ENCODE assay signal across 22 cellular contexts in genomic region chr5:100520348-100520747, GRCh38. TPM values are rescaled to one million over a fixed set of nuclear protein-coding genes. Genes with fewer than 3 reads are reported as not detected.
DNase-seq lines count a peak whose midpoint lies in the region; ATAC-seq, FAIRE-seq and TF ChIP-seq lines count a peak whose summit lies in the region.
"Had no signal": no experiment of that assay in that cellular context is flagged by ENCODE, and none has a peak within 500 bp of the region (broad histone marks: within the 10 kb centered on the region; RNA-seq: fewer than 3 reads in every experiment).

No MANE protein-coding gene starts in this region.

- H3K27ac ChIP-seq in H1 (ENCODE audit: low read depth, low read length) = no peak overlapping the region
- no peak overlapping the region for H3K27ac ChIP-seq in neuronal stem cell (replicated peaks; ENCODE audit: low read length)
- no peak overlapping the region for H3K27ac ChIP-seq in tibial nerve
- H3K27ac ChIP-seq: epithelial cell of prostate, skin epidermis, suprapubic skin had no signal

- H2BK15ac ChIP-seq in H1 (ENCODE audit: low read length) (no peak overlapping the region), neuronal stem cell (ENCODE audit: low read length) (no peak overlapping the region)

- H3K9ac ChIP-seq in H1 (replicated peaks in 1 of 4; ENCODE audit: extremely low read depth in 1 of 4, low read depth in 3 of 4, low read length in 3 of 4) = no peak overlapping the region
- H3K9ac ChIP-seq in neuronal stem cell (ENCODE audit: low read depth, low read length, poor library complexity) = no peak overlapping the region

- H3K14ac ChIP-seq in H1 (ENCODE audit: insufficient read length) (no peak overlapping the region), neuronal stem cell (ENCODE audit: low read length) (peak overlapping the region; percentile 9)

- H3K4ac ChIP-seq in H1 (replicated peaks; ENCODE audit: insufficient read length, low read depth, low read length) (no peak overlapping the region), neuronal stem cell (ENCODE audit: low read length) (no peak overlapping the region)

- peak; percentile 65 for FAIRE-seq in GM19239 (lab: Jason Lieb, UNC)
- peak; percentile 78 for FAIRE-seq in H1 (lab: Jason Lieb, UNC)

- H3K4me2 ChIP-seq in H1 (ENCODE audit: insufficient read depth in 1 of 2, low read depth in 2 of 2, low read length in 2 of 2) (no peak overlapping the region), neuronal stem cell (ENCODE audit: insufficient read depth, low read length, poor library complexity, severe bottlenecking) (no peak overlapping the region)

- TF ChIP-seq CTCF in H1 (IDR thresholded peaks at IDR 0.05; ENCODE audit: control extremely low read depth in 1 of 3, insufficient read depth in 1 of 3, low read depth in 1 of 3, low read length in 3 of 3) = peak; percentile 60 to 79 (median 60)
- TF ChIP-seq CTCF in tibial nerve (IDR thresholded peaks at IDR 0.05) = no peak

- H4K8ac ChIP-seq in H1 (ENCODE audit: extremely low read depth, insufficient read depth, low read length) (no peak overlapping the region), neuronal stem cell (ENCODE audit: low read depth, low read length) (no peak overlapping the region)

- H3K56ac ChIP-seq in H1 (replicated peaks; ENCODE audit: insufficient read length, low read depth, low read length) = no peak overlapping the region

- H3K79me1 ChIP-seq in H1 (ENCODE audit: low read depth, low read length) = no peaks in the 10 kb centered on the region
- no peaks in the 10 kb centered on the region for H3K79me1 ChIP-seq in neuronal stem cell (ENCODE audit: low read depth, low read length)

- no peaks in the 10 kb centered on the region for H3K23me2 ChIP-seq in H1 (ENCODE audit: low read depth, low read length)

- DNase-seq in GM19239 (ENCODE audit: insufficient read length, low spot score) = no peak
- peak; percentile 9 for DNase-seq in NAMALWA (ENCODE audit: low spot score)
- peak in 1 of 2 experiments; percentile 76 for DNase-seq in H1 (ENCODE audit: low read depth in 1 of 2, low spot score in 2 of 2)
- DNase-seq in neuronal stem cell (ENCODE audit: low spot score) = no peak
- DNase-seq in tibial nerve (ENCODE audit: low spot score in 2 of 2) = no peak
- no peak for DNase-seq in activated T-cell treated with anti-CD3 and anti-CD28 coated beads, Interleukin-2, amount 50 U/mL, for 4 hours
- DNase-seq: activated CD4-positive, alpha-beta T cell treated with anti-CD3 and anti-CD28 coated beads, Interleukin-2, amount 10 ng/mL, durations not matched to agents 24 days and 14 days; activated naive CD4-positive, alpha-beta T cell treated with anti-CD3 and anti-CD28 coated beads, Interleukin-2, amount 50 U/mL, for 16 hours; aorta; foreskin fibroblast; NCI-H774; OCI-M1; SHP77 treated with DMSO at 0.1 percent for 48 hours; stimulated activated CD4-positive, alpha-beta T cell treated with anti-CD3 and anti-CD28 coated beads, Interleukin-2, amount 100 ng/mL, for 24 hours had no signal

- H2BK5ac ChIP-seq in H1 (ENCODE audit: low read depth, low read length) (no peak overlapping the region), neuronal stem cell (ENCODE audit: low read length) (no peak overlapping the region)

- no peak overlapping the region for H3K4me3 Mint-ChIP-seq in activated T-cell treated with anti-CD3 and anti-CD28 coated beads, Interleukin-2, amount 50 U/mL, for 4 hours
- H3K4me3 Mint-ChIP-seq: activated CD4-positive, alpha-beta T cell treated with anti-CD3 and anti-CD28 coated beads, Interleukin-2, amount 10 ng/mL, durations not matched to agents 24 days and 14 days; central memory CD8-positive, alpha-beta T cell; stimulated activated memory B cell treated with anti-CD40 and anti-IgM and Interleukin-4, amounts not matched to agents 10 μg/mL and 1 μg/mL and 100 μg/mL, for 72 hours; T-helper 1 cell treated with Interleukin-12 subunit alpha and Interleukin-12 subunit beta and Interleukin-4 antibody, amounts not matched to agents 30 μg/mL and 1 μg/mL, for 36 hours had no signal

- TF ChIP-seq POLR2A in H1 (IDR thresholded peaks at IDR 0.05; ENCODE audit: control extremely low read depth in 1 of 2, low read depth in 2 of 2, low read length in 2 of 2) (no peak), tibial nerve (IDR thresholded peaks at IDR 0.05) (no peak)

- peak; percentile 47 to 60 for TF ChIP-seq RAD21 in H1 (IDR thresholded peaks at IDR 0.05 in 1 of 2, conservative IDR thresholded peaks at IDR 0.05 in 1 of 2; ENCODE audit: low read depth in 2 of 2, low read length in 2 of 2)

- no peaks in the 10 kb centered on the region for H4K20me1 ChIP-seq in H1 (replicated peaks in 1 of 2; ENCODE audit: control insufficient read depth in 1 of 2, insufficient read depth in 2 of 2, low read length in 2 of 2)

- TF ChIP-seq EP300 in H1 (IDR thresholded peaks at IDR 0.05; ENCODE audit: borderline replicate concordance in 1 of 2, low read depth in 2 of 2, low read length in 2 of 2) (no peak), tibial nerve (IDR thresholded peaks at IDR 0.05) (no peak)

- H4K5ac ChIP-seq in H1 (ENCODE audit: insufficient read length, low read depth, low read length) = no peak overlapping the region

- no peak for ATAC-seq in HG03108 (IDR thresholded peaks at IDR 0.05; ENCODE audit: unreplicated experiment)
- ATAC-seq in activated T-cell treated with anti-CD3 and anti-CD28 coated beads, Interleukin-2, amount 50 U/mL, for 4 hours = no peak
- ATAC-seq: stimulated activated memory B cell treated with anti-CD40 and anti-IgM and Interleukin-4, amounts not matched to agents 10 μg/mL and 1 μg/mL and 100 μg/mL, for 72 hours had no signal

- no peak overlapping the region for H4K91ac ChIP-seq in H1 (replicated peaks; ENCODE audit: insufficient read length, low read length)
- no peak overlapping the region for H4K91ac ChIP-seq in neuronal stem cell (ENCODE audit: low read depth, low read length, poor library complexity)

- no peaks in the 10 kb centered on the region for H3K79me2 ChIP-seq in H1 (ENCODE audit: control insufficient read depth in 1 of 2, insufficient read depth in 2 of 2, low read length in 2 of 2)

- H3K4me1 Mint-ChIP-seq in activated T-cell treated with anti-CD3 and anti-CD28 coated beads, Interleukin-2, amount 50 U/mL, for 4 hours (ENCODE audit: low read depth) = no peaks in the 10 kb centered on the region
- H3K4me1 Mint-ChIP-seq: activated CD4-positive, alpha-beta T cell treated with anti-CD3 and anti-CD28 coated beads, Interleukin-2, amount 10 ng/mL, durations not matched to agents 24 days and 14 days; central memory CD8-positive, alpha-beta T cell; stimulated activated memory B cell treated with anti-CD40 and anti-IgM and Interleukin-4, amounts not matched to agents 10 μg/mL and 1 μg/mL and 100 μg/mL, for 72 hours had no signal

- H3K36me3 ChIP-seq in H1 (ENCODE audit: control insufficient read depth in 2 of 4, insufficient read depth in 4 of 4, low read length in 3 of 4) = no peaks in the 10 kb centered on the region
- no peaks in the 10 kb centered on the region for H3K36me3 ChIP-seq in neuronal stem cell (replicated peaks in 1 of 2; ENCODE audit: control insufficient read depth in 2 of 2, insufficient read depth in 2 of 2, low read length in 2 of 2)
- H3K36me3 ChIP-seq in tibial nerve = peaks cover 0 to 6% (median 0%) of the 10 kb centered on the region in 3 donors
- H3K36me3 ChIP-seq: suprapubic skin had no signal

- H3K4me1 ChIP-seq in H1 (replicated peaks in 1 of 4; ENCODE audit: control insufficient read depth in 3 of 4, insufficient read depth in 4 of 4, low read length in 3 of 4) (no peaks in the 10 kb centered on the region; a peak in 2 of 7 replicates), neuronal stem cell (ENCODE audit: control insufficient read depth in 2 of 2, insufficient read depth in 1 of 2, low read depth in 1 of 2, low read length in 2 of 2) (no peaks in the 10 kb centered on the region), tibial nerve (no peaks in the 10 kb centered on the region)

- H3K9me3 ChIP-seq in H1 (ENCODE audit: insufficient read depth in 2 of 2, low read depth in 1 of 2, low read length in 1 of 2) (no peaks in the 10 kb centered on the region), neuronal stem cell (replicated peaks in 1 of 2; ENCODE audit: control insufficient read depth in 2 of 2, insufficient read depth in 1 of 2, low read depth in 1 of 2, low read length in 2 of 2) (peaks cover 0 to 13% of the 10 kb centered on the region in 2 donors), tibial nerve (peaks cover 0 to 42% (median 11%) of the 10 kb centered on the region in 4 donors)

- no peak overlapping the region for H3K23ac ChIP-seq in H1 (ENCODE audit: insufficient read length)
- H3K23ac ChIP-seq in neuronal stem cell (ENCODE audit: low read depth, low read length, poor library complexity) = no peak overlapping the region

- peaks cover 30% of the 10 kb centered on the region for H3K9me3 Mint-ChIP-seq in activated T-cell treated with anti-CD3 and anti-CD28 coated beads, Interleukin-2, amount 50 U/mL, for 4 hours

- WGBS in H1 (ENCODE audit: extremely low coverage in 1 of 2, insufficient coverage in 1 of 2, insufficient read length in 1 of 2, insufficient replicate concordance in 2 of 2, low coverage in 1 of 2, low lambda C conversion rate in 2 of 2, missing lambda C conversion rate in 1 of 2), 2 experiments = no CpG with 5 or more reads among the region's 1 CpG
- no CpG with 5 or more reads among the region's 1 CpG for WGBS in neuronal stem cell (ENCODE audit: extremely low coverage in 2 of 2, insufficient read length in 2 of 2, insufficient replicate concordance in 1 of 2), 2 donors
- WGBS in tibial nerve, 2 donors = 85 to 89% methylated on average over 1 of the region's 1 CpG

- H2BK12ac ChIP-seq in H1 (ENCODE audit: low read depth, low read length) = no peak overlapping the region
- H2BK12ac ChIP-seq in neuronal stem cell (ENCODE audit: low read length) = no peak overlapping the region

- CTCF ChIA-PET in H1 (lab: Charles Lee; ENCODE audit: partially characterized antibody) = interaction anchor here (0.7 to 2.6 kb wide), 20 partner anchors 9 to 383 kb away, joined by 3 to 27 read pairs (median 4); partner anchors contain the start of genes FAM174A and ST8SIA4

- H3K36me3 Mint-ChIP-seq in activated T-cell treated with anti-CD3 and anti-CD28 coated beads, Interleukin-2, amount 50 U/mL, for 4 hours (ENCODE audit: insufficient read depth) = no peaks in the 10 kb centered on the region
- H3K36me3 Mint-ChIP-seq: IgD-negative memory B cell; stimulated activated memory B cell treated with anti-CD40 and anti-IgM and Interleukin-4, amounts not matched to agents 10 μg/mL and 1 μg/mL and 100 μg/mL, for 72 hours had no signal

- H3K18ac ChIP-seq in H1 (ENCODE audit: extremely low read depth, low read length) (no peak overlapping the region), neuronal stem cell (ENCODE audit: low read length) (no peak overlapping the region)

- H2AK5ac ChIP-seq in H1 (ENCODE audit: low read depth, low read length) (no peak overlapping the region), neuronal stem cell (ENCODE audit: low read depth, low read length) (no peak overlapping the region)

- H3K27me3 ChIP-seq in H1 (replicated peaks in 1 of 4; ENCODE audit: control insufficient read depth in 3 of 4, extremely low read depth in 1 of 4, insufficient read depth in 3 of 4, low read length in 3 of 4) = no peaks in the 10 kb centered on the region
- no peaks in the 10 kb centered on the region for H3K27me3 ChIP-seq in neuronal stem cell (ENCODE audit: control insufficient read depth in 3 of 3, insufficient read depth in 3 of 3, low read depth in 1 of 3, low read length in 3 of 3)
- H3K27me3 ChIP-seq in tibial nerve = no peaks in the 10 kb centered on the region
- H3K27me3 ChIP-seq: suprapubic skin had no signal

- H2BK120ac ChIP-seq in H1 (replicated peaks; ENCODE audit: low read depth, low read length) (no peak overlapping the region), neuronal stem cell (ENCODE audit: low read depth, low read length) (no peak overlapping the region)

- H3K27me3 Mint-ChIP-seq in activated T-cell treated with anti-CD3 and anti-CD28 coated beads, Interleukin-2, amount 50 U/mL, for 4 hours (ENCODE audit: low read depth) = peaks cover 12% of the 10 kb centered on the region

- POLR2A ChIA-PET in H1 (lab: Charles Lee; ENCODE audit: partially characterized antibody) = no interaction called here

- H3K4me3 ChIP-seq in H1 (ENCODE audit: extremely low read depth in 1 of 4, insufficient read depth in 2 of 4, low read depth in 3 of 4, low read length in 4 of 4) = no peak overlapping the region
- no peak overlapping the region for H3K4me3 ChIP-seq in neuronal stem cell (ENCODE audit: low read length in 2 of 2)
- no peak overlapping the region for H3K4me3 ChIP-seq in tibial nerve
- H3K4me3 ChIP-seq: skin epidermis, suprapubic skin had no signal

- H2AFZ ChIP-seq in H1 (ENCODE audit: low read length) (no peak overlapping the region), neuronal stem cell (ENCODE audit: low read length) (no peak overlapping the region)

- no peak overlapping the region for H2BK20ac ChIP-seq in H1 (ENCODE audit: low read length)

RNA-seq across cellular contexts. Expression of gene FAM174A, which starts 14.8 kb away (rescaled TPM):
- total RNA-seq in H1 (2021; fragmentation: NEBNext Ultra II Directional; extraction: Animal tissue kit (Norgen Biotek cat#: 25700)) = 3.6 and 3.9 TPM in 2 replicates
- polyA plus RNA-seq in H1 (2011; rRNA removed) = 5.3 and 7.6 TPM in 2 replicates
- 4.6 TPM for polyA plus RNA-seq in H1 (2011; cell fraction: cytosol; rRNA removed)
- 5.0 TPM for polyA plus RNA-seq in H1 (2011; cell fraction: nucleus; rRNA removed)
- polyA plus RNA-seq in H1 (2012, experiment 1 of 2) = 2.4 to 4.1 TPM (median 3.6 TPM) in 4 replicates
- 2.8 TPM for polyA plus RNA-seq in H1 (2012, experiment 2 of 2)
- 4.3 TPM for polyA plus RNA-seq in H1 (2013, experiment 1 of 2)
- polyA plus RNA-seq in H1 (2013, experiment 2 of 2) = 5.1 TPM
- 0.71 and 1.1 TPM in 2 replicates for polyA minus RNA-seq in H1 (2011; rRNA and poly(A)+ RNA removed)
- polyA minus RNA-seq in H1 (2011; cell fraction: cytosol; rRNA and poly(A)+ RNA removed) = 5.4 TPM
- 16.1 TPM for polyA minus RNA-seq in H1 (2011; cell fraction: nucleus; rRNA and poly(A)+ RNA removed)
- polyA plus RNA-seq in neuronal stem cell (2013, experiment 1 of 2) = 4.1 TPM
- polyA plus RNA-seq in neuronal stem cell (2013, experiment 2 of 2) = 4.5 TPM
- 10 to 100 TPM; 39.5 to 66.9 (median 45.5) TPM for total RNA-seq in tibial nerve
- 10 to 100 TPM; 10.4 to 12.0 (median 11.3) TPM for total RNA-seq in activated T-cell treated with anti-CD3 and anti-CD28 coated beads, Interleukin-2, amount 50 U/mL, for 4 hours

Comparison
In these comparisons a context has a peak if more than half of its experiments do, and no peak if none do; other contexts are left out.
1. CTCF ChIP-seq: peak in H1 (3 of 3); none in tibial nerve (0 of 5).